In genomic region chr15:33864360-33865075, GRCh38 we compare ENCODE assay signal across 1 cellular context.
TF ChIP-seq lines count a peak whose summit lies in the region.

No MANE protein-coding gene starts in this region.

TF ChIP-seq in SK-N-SH treated with all-trans-retinoic acid at 6 μM for 48 hours, 23 proteins besides CTCF, POLR2A, EP300 and RAD21 (continued from another document):
- no peak for TF ChIP-seq PATZ1 (CRISPR knock-in tag; IDR thresholded peaks at IDR 0.05; ENCODE audit: borderline replicate concordance)
